ENCODE assay signal across 8 cellular contexts in genomic region chr17:74923538-74924249, GRCh38. TPM values are rescaled to one million over a fixed set of nuclear protein-coding genes. Genes with fewer than 3 reads are reported as not detected.
DNase-seq lines count a peak whose midpoint lies in the region; ATAC-seq and TF ChIP-seq lines count a peak whose summit lies in the region.

No MANE protein-coding gene starts in this region.

- peak; percentile 41 for DNase-seq in Karpas-422
- peak; percentile 40 for DNase-seq in MCF 10A (ENCODE audit: unreplicated experiment)
- peak; percentile 32 for DNase-seq in inferior parietal cortex (ENCODE audit: extremely low spot score)
- DNase-seq in stimulated activated CD4-positive, alpha-beta T cell treated with anti-CD3 and anti-CD28 coated beads, Interleukin-1b, Interleukin-23, amount 100 ng/mL, for 24 hours (ENCODE audit: low read depth in 4 of 4, low spot score in 1 of 4) = peak; percentile 47 to 65 (median 56)
- no peak for DNase-seq in H4 (ENCODE audit: low spot score)

- POLR2A ChIA-PET in MCF 10A (lab: Yijun Ruan, JAX) = interaction anchor here (0.9 kb wide), 1 partner anchor 34 kb away, joined by 5 read pairs; no protein-coding TSS in a partner anchor

- H3K27ac Mint-ChIP-seq in MCF 10A (ENCODE audit: low read depth, unreplicated experiment) = no peak overlapping the region

- H3K27me3 ChIP-seq in DOHH2 (ENCODE audit: control insufficient read depth, low read length) (peaks cover 19% of the 10 kb centered on the region), Karpas-422 (ENCODE audit: low read length) (no peaks in the 10 kb centered on the region)

- H3K4me2 ChIP-seq in DOHH2 (ENCODE audit: low read length) (no peak overlapping the region), Karpas-422 (ENCODE audit: low read depth, low read length, poor library complexity, severe bottlenecking) (no peak overlapping the region)

- H2AFZ ChIP-seq in Karpas-422 (ENCODE audit: low read length) = no peak overlapping the region

- H3K27ac ChIP-seq in DOHH2 (ENCODE audit: low read depth, low read length) = no peak overlapping the region
- no peak overlapping the region for H3K27ac ChIP-seq in Karpas-422 (ENCODE audit: low read length)

- no peaks in the 10 kb centered on the region for H3K9me3 ChIP-seq in DOHH2 (ENCODE audit: control insufficient read depth, insufficient read depth, low read length)
- H3K9me3 ChIP-seq in Karpas-422 (ENCODE audit: low read length) = no peaks in the 10 kb centered on the region

- H3K36me3 Mint-ChIP-seq in MCF 10A (ENCODE audit: insufficient read depth, unreplicated experiment) = no peaks in the 10 kb centered on the region

- H3K36me3 ChIP-seq in DOHH2 (ENCODE audit: control insufficient read depth, low read length) (no peaks in the 10 kb centered on the region), Karpas-422 (ENCODE audit: insufficient read depth, low read length) (no peaks in the 10 kb centered on the region)

- H3K4me1 ChIP-seq in DOHH2 (ENCODE audit: control insufficient read depth, low read length) (no peaks in the 10 kb centered on the region), Karpas-422 (ENCODE audit: low read length) (no peaks in the 10 kb centered on the region)

- H3K9ac ChIP-seq in Karpas-422 (ENCODE audit: low read length) = no peak overlapping the region

- H3K9me2 ChIP-seq in DOHH2 (replicated peaks; ENCODE audit: control insufficient read depth, low read length) (no peaks in the 10 kb centered on the region), Karpas-422 (replicated peaks; ENCODE audit: insufficient read depth, low read length) (no peaks in the 10 kb centered on the region)

- CTCF ChIA-PET in MCF 10A (lab: Yijun Ruan, JAX) = interaction anchor here (0.7 to 11.5 kb wide), 14 partner anchors 9 to 250 kb away, joined by 3 to 233 read pairs (median 4); no protein-coding TSS in a partner anchor

- peaks cover 29% of the 10 kb centered on the region for H3K27me3 Mint-ChIP-seq in MCF 10A (ENCODE audit: insufficient read depth, unreplicated experiment)

- no peaks in the 10 kb centered on the region for H4K20me1 ChIP-seq in DOHH2 (ENCODE audit: control insufficient read depth, insufficient read depth, low read depth, low read length)
- H4K20me1 ChIP-seq in Karpas-422 (ENCODE audit: insufficient read depth, low read depth, low read length) = no peaks in the 10 kb centered on the region

- BruUV-seq in MCF 10A (replicated peaks; lab: Mats Ljungman, UMichigan) = no TSS peak

- TF ChIP-seq CTCF in DOHH2 (IDR thresholded peaks at IDR 0.05; ENCODE audit: low read depth, low read length, poor library complexity, severe bottlenecking) = peak; percentile 75
- peak; percentile 42; the same call in 1 of the 2 replicates for TF ChIP-seq CTCF in WI38 (IDR thresholded peaks at IDR 0.05; ENCODE audit: low read depth, low read length)
- TF ChIP-seq CTCF in MCF 10A (IDR thresholded peaks at IDR 0.05; ENCODE audit: unreplicated experiment) = peak; percentile 99

- H3K79me2 ChIP-seq in DOHH2 (ENCODE audit: control insufficient read depth, low read length) = no peaks in the 10 kb centered on the region
- H3K79me2 ChIP-seq in Karpas-422 (ENCODE audit: low read length) = no peaks in the 10 kb centered on the region

- H3K4me3 Mint-ChIP-seq in MCF 10A (ENCODE audit: unreplicated experiment) = peak overlapping the region; percentile 53

- H3K4me1 Mint-ChIP-seq in MCF 10A (ENCODE audit: insufficient read depth, unreplicated experiment) = no peaks in the 10 kb centered on the region

- intact Hi-C loops in MCF 10A (cut with micrococcal nuclease) = loop anchor here (1.0 kb wide), 1 partner anchor 35 kb away; no protein-coding TSS in a partner anchor

- H3K4me3 ChIP-seq in DOHH2 (ENCODE audit: low read length) (no peak overlapping the region), Karpas-422 (ENCODE audit: low read length) (no peak overlapping the region), WI38 (ENCODE audit: low read depth, low read length) (no peak overlapping the region)

- no peak for ATAC-seq in HG03457 (IDR thresholded peaks at IDR 0.05; ENCODE audit: unreplicated experiment)

- H3F3A ChIP-seq in DOHH2 (ENCODE audit: control insufficient read depth, insufficient read depth) = no peaks in the 10 kb centered on the region

- H3K9me3 Mint-ChIP-seq in MCF 10A (ENCODE audit: unreplicated experiment) = no peaks in the 10 kb centered on the region

RNA-seq across cellular contexts. Expression of gene OTOP2, which starts 0.4 kb away (rescaled TPM):
- total RNA-seq in Karpas-422 (2014; rRNA removed; shearing (Covaris generic); ENCODE audit: low replicate concordance) = not detected in 2 replicates
- total RNA-seq in MCF 10A (2022) = not detected in 2 replicates
- not detected in 2 replicates for total RNA-seq in H4 (2014; rRNA removed; shearing (Covaris generic))

RNA-seq across cellular contexts. Expression of gene USH1G, which starts 0.6 kb away (rescaled TPM):
- total RNA-seq in Karpas-422 (2014; rRNA removed; shearing (Covaris generic); ENCODE audit: low replicate concordance) = not detected in 2 replicates
- total RNA-seq in MCF 10A (2022) = not detected in 2 replicates
- total RNA-seq in H4 (2014; rRNA removed; shearing (Covaris generic)) = 0.54 TPM in 1 of 2 replicates, not detected in the other

RNA-seq across cellular contexts. Expression of gene OTOP3, which starts 12.0 kb away (rescaled TPM):
- not detected in 2 replicates for total RNA-seq in Karpas-422 (2014; rRNA removed; shearing (Covaris generic); ENCODE audit: low replicate concordance)
- total RNA-seq in MCF 10A (2022) = not detected in 2 replicates
- total RNA-seq in H4 (2014; rRNA removed; shearing (Covaris generic)) = not detected in 2 replicates

RNA-seq across cellular contexts. Expression of gene FADS6, which starts 30.3 kb away (rescaled TPM):
- total RNA-seq in Karpas-422 (2014; rRNA removed; shearing (Covaris generic); ENCODE audit: low replicate concordance) = not detected in 2 replicates
- not detected in 2 replicates for total RNA-seq in MCF 10A (2022)
- not detected in 2 replicates for total RNA-seq in H4 (2014; rRNA removed; shearing (Covaris generic))

RNA-seq across cellular contexts. Expression of gene HID1, which starts 48.9 kb away (rescaled TPM):
- total RNA-seq in Karpas-422 (2014; rRNA removed; shearing (Covaris generic); ENCODE audit: low replicate concordance) = 0.65 TPM in 1 of 2 replicates, not detected in the other
- 3.2 and 7.0 TPM in 2 replicates for total RNA-seq in MCF 10A (2022)
- total RNA-seq in H4 (2014; rRNA removed; shearing (Covaris generic)) = 0.15 TPM in 1 of 2 replicates, not detected in the other

Comparison
In these comparisons a context has a peak if more than half of its experiments do, and no peak if none do; other contexts are left out.
1. CTCF ChIP-seq: peak in every context shown above with its lines; median percentile 99 in MCF 10A; 75 in DOHH2; 42 in WI38.